ENCODE assay signal across 9 cellular contexts in the genomic region with DNA sequence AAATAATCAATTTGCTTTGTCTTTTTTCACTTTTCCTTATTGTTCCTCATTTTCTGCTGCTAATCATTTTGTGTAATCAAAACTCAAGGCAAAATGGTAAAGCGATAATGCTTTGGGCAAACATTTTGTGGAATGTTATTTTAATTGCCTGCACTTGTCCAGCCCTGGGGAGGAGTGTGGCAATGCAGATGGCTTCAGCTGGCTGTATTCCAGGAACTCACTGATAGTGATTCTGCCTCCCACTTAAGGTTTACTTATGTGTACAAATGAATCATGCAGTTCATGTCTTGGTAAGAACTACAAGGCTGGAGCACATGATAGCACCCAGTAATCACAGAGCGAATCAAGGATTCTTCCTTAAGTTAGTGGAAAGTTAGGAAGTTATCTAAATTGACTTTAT.
DNase-seq lines count a peak whose midpoint lies in the region; ATAC-seq and TF ChIP-seq lines count a peak whose summit lies in the region.
"Had no signal": no experiment of that assay in that cellular context is flagged by ENCODE, and none has a peak within 500 bp of the region (broad histone marks: within the 10 kb centered on the region; RNA-seq: fewer than 3 reads in every experiment).

No MANE protein-coding gene starts in this region.

- ATAC-seq in omental fat pad (ENCODE audit: low FRiP score) (peak; percentile 77), HG02885 (IDR thresholded peaks at IDR 0.05; ENCODE audit: poor library complexity, unreplicated experiment) (no peak)
- ATAC-seq: T-cell had no signal

- no peak for TF ChIP-seq CTCF in omental fat pad (IDR thresholded peaks at IDR 0.05)

- peak; percentile 59 for DNase-seq in HT1080 (ENCODE audit: low read depth)
- peak; percentile 88 for DNase-seq in NCI-H748 (lab: John Stamatoyannopoulos, UW; ENCODE audit: unreplicated experiment)
- peak; percentile 54 for DNase-seq in cerebellum (ENCODE audit: low spot score)
- no peak for DNase-seq in omental fat pad (ENCODE audit: low spot score)
- DNase-seq in activated CD4-positive, alpha-beta T cell treated with anti-CD3 and anti-CD28 coated beads for 4 hours = no peak
- no peak for DNase-seq in germinal center (ENCODE audit: low spot score)
- DNase-seq: DND-41, T-cell had no signal

Comparison
In these comparisons a context has a peak if more than half of its experiments do, and no peak if none do; other contexts are left out.
1. DNase-seq: peak in HT1080 (single experiment), NCI-H748 (single experiment) and cerebellum (single experiment); none in omental fat pad (single experiment), activated CD4-positive, alpha-beta T cell treated with anti-CD3 and anti-CD28 coated beads for 4 hours (0 of 2) and germinal center (single experiment).